34 cellular contexts compared by ENCODE assay signal in the genomic region with DNA sequence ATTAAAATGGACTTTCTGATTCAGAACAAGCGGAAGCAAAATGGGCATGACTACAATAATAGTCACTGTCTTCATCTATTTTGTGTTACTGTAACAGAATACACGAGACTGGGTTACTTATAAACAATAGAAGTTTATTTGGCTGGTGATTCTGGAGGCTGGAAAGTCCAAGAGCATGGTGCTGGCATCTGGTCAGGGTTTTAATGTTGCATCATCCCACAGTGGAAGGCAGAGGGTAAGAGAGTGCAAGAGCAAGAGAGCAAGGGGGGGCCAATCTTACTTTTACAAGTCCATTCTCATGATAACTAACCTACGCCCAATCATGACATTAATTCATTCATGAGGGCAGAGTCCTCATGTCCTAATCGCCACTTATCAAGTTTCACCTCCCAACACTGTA.
"Had no signal": no experiment of that assay in that cellular context is flagged by ENCODE, and none has a peak within 500 bp of the region (broad histone marks: within the 10 kb centered on the region; RNA-seq: fewer than 3 reads in every experiment).

No MANE protein-coding gene starts in this region.

- DNase-seq: Karpas-422, Kasumi-1, MG63, MM.1S, MV-4-11, NCI-H1048, NCI-H1092, NCI-H1092 treated with DMSO at 0.1 percent for 48 hours, NCI-H1105, NCI-H1105 treated with DMSO at 0.1 percent for 48 hours, NCI-H1417, NCI-H1417 treated with DMSO at 0.1 percent for 48 hours, NCI-H1436, NCI-H1436 treated with DMSO at 0.1 percent for 48 hours, NCI-H146, NCI-H1694, NCI-H1694 treated with DMSO at 0.1 percent for 48 hours, NCI-H187, NCI-H187 treated with DMSO at 0.1 percent for 48 hours, NCI-H1930, NCI-H2029, NCI-H2029 treated with DMSO at 0.1 percent for 48 hours, NCI-H2081, NCI-H2081 treated with DMSO at 0.1 percent for 48 hours, NCI-H2107, NCI-H2171, NCI-H2171 treated with DMSO at 0.1 percent for 48 hours, NCI-H2227 treated with DMSO at 0.1 percent for 48 hours, NCI-H226, NCI-H345, NCI-H446, NCI-H446 treated with DMSO at 0.1 percent for 48 hours, NCI-H510A, NCI-H510A treated with DMSO at 0.1 percent for 48 hours had no signal

- H3K27me3 ChIP-seq: MG63 had no signal

- H3K9me3 ChIP-seq: MG63 had no signal

- H3K36me3 ChIP-seq: MG63 had no signal

- H3K4me3 ChIP-seq: MG63 had no signal
